ENCODE assay signal across 12 cellular contexts in genomic region chr13:98397221-98397620, GRCh38.
DNase-seq lines count a peak whose midpoint lies in the region; ATAC-seq and TF ChIP-seq lines count a peak whose summit lies in the region.
"Had no signal": no experiment of that assay in that cellular context is flagged by ENCODE, and none has a peak within 500 bp of the region (broad histone marks: within the 10 kb centered on the region; RNA-seq: fewer than 3 reads in every experiment).

No MANE protein-coding gene starts in this region.

- no peaks in the 10 kb centered on the region for H4K20me1 ChIP-seq in hepatocyte (ENCODE audit: insufficient read depth, poor library complexity, severe bottlenecking)

- ATAC-seq in HG03571 (IDR thresholded peaks at IDR 0.05; ENCODE audit: unreplicated experiment) (no peak), HG02981 (IDR thresholded peaks at IDR 0.05; ENCODE audit: unreplicated experiment) (no peak), GM19324 (IDR thresholded peaks at IDR 0.05; ENCODE audit: low FRiP score, unreplicated experiment) (no peak)
- ATAC-seq: activated naive CD4-positive, alpha-beta T cell treated with anti-CD3 and anti-CD28 coated beads, Interleukin-2, amount 50 U/mL, for 72 hours; T-helper 17 cell had no signal

- H3K27me3 ChIP-seq in hepatocyte (no peaks in the 10 kb centered on the region), sigmoid colon (no peaks in the 10 kb centered on the region)

- no peak for TF ChIP-seq EP300 in sigmoid colon (IDR thresholded peaks at IDR 0.05)

- WGBS in hepatocyte (ENCODE audit: low lambda C conversion rate, missing lambda C conversion rate): 96% methylated on average over 1 of the region's 1 CpG
- 93 to 97% methylated on average over 1 of the region's 1 CpG for WGBS in sigmoid colon, 2 donors

- no peaks in the 10 kb centered on the region for H3K79me2 ChIP-seq in hepatocyte

- DNase-seq in DMS 273 (lab: John Stamatoyannopoulos, UW; ENCODE audit: unreplicated experiment) (peak; percentile 3), DMS 273 treated with DMSO at 0.1 percent for 48 hours (lab: John Stamatoyannopoulos, UW) (no peak), amniotic epithelial cell (ENCODE audit: low read depth) (peak; percentile 32), hepatocyte (ENCODE audit: low spot score) (no peak), sigmoid colon (no peak)
- DNase-seq: endodermal cell, T-helper 17 cell had no signal

- H3K4me1 ChIP-seq in hepatocyte (ENCODE audit: insufficient read depth) (peaks cover 5% of the 10 kb centered on the region), sigmoid colon (peaks cover 0 to 11% (median 4%) of the 10 kb centered on the region in 4 donors)

- no peak overlapping the region for H3K27ac ChIP-seq in hepatocyte
- H3K27ac ChIP-seq in sigmoid colon: no peak overlapping the region
- H3K27ac ChIP-seq: 22Rv1 had no signal

- H3K4me2 ChIP-seq in hepatocyte: no peak overlapping the region

- H3K4me3 ChIP-seq in hepatocyte (no peak overlapping the region), sigmoid colon (no peak overlapping the region)

- TF ChIP-seq CTCF in hepatocyte (IDR thresholded peaks at IDR 0.05; ENCODE audit: poor library complexity) (peak; percentile 40), sigmoid colon (IDR thresholded peaks at IDR 0.05) (peak in 3 of 4 experiments; percentile 11 to 43 (median 34))

- H3K9me3 ChIP-seq in hepatocyte (ENCODE audit: low read depth) (no peaks in the 10 kb centered on the region), sigmoid colon (no peaks in the 10 kb centered on the region)

- H3K36me3 ChIP-seq in hepatocyte (replicated peaks; ENCODE audit: insufficient read depth, low read depth) (no peaks in the 10 kb centered on the region), sigmoid colon (peaks cover 0 to 32% (median 15%) of the 10 kb centered on the region in 4 donors)

- H2AFZ ChIP-seq in hepatocyte: no peak overlapping the region

- no peaks in the 10 kb centered on the region for H3K9me2 ChIP-seq in hepatocyte (replicated peaks; ENCODE audit: insufficient read depth)

- TF ChIP-seq POLR2A in sigmoid colon (IDR thresholded peaks at IDR 0.05): no peak

- intact Hi-C loops in sigmoid colon (cut with DNase I): loop anchor here (2.0 to 10.0 kb wide), 2 partner anchors 254 to 362 kb away; partner anchors contain the start of gene FARP1

Comparison
In these comparisons a context has a peak if more than half of its experiments do, and no peak if none do; other contexts are left out.
1. DNase-seq: peak in DMS 273 (single experiment) and amniotic epithelial cell (single experiment); none in DMS 273 treated with DMSO at 0.1 percent for 48 hours (single experiment), hepatocyte (single experiment) and sigmoid colon (single experiment).